In the genomic region with DNA sequence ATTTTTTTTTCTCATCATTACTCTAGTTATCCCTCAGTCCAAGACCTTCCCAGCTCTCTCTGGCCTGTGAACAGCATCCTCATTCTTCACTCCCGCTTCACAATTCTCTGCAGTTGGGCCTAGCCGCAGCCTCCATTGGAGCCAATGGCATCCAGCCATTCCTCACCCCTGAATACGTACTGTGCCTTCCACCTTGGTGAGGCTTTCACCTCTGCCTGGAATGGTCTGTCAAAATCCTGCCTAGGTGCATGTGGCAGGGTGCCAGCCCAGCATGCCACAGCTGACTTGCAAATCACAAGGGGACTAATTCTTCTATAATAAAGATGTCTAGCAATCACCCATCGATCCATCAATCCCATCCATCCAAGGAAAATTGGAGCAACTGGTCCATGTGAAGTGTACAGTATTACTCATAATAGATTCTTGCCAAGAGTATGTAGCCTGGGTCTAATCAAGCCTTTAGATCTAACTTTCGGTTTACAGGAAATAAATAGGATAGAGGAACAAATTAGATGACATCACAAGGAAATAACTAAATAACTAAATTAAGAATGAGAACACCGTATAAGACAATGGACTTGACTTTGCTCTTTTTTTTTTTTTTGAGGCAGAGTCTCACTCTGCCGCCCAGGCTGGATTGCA, we compare ENCODE assay signal across 16 cellular contexts. TPM values are rescaled to one million over a fixed set of nuclear protein-coding genes. Genes with fewer than 3 reads are reported as not detected.
DNase-seq lines count a peak whose midpoint lies in the region; ATAC-seq and TF ChIP-seq lines count a peak whose summit lies in the region.
"Had no signal": no experiment of that assay in that cellular context is flagged by ENCODE, and none has a peak within 500 bp of the region (broad histone marks: within the 10 kb centered on the region; RNA-seq: fewer than 3 reads in every experiment).

No MANE protein-coding gene starts in this region.

- no peak overlapping the region for H3K4me3 ChIP-seq in esophagus squamous epithelium
- H3K4me3 ChIP-seq: thyroid gland had no signal

- peak; percentile 2 for DNase-seq in NCI-H345 (lab: John Stamatoyannopoulos, UW)
- no peak for DNase-seq in NCI-H345 treated with DMSO at 0.1 percent for 48 hours (lab: John Stamatoyannopoulos, UW; ENCODE audit: unreplicated experiment)
- peak; percentile 68 for DNase-seq in RPMI7951 (ENCODE audit: low read depth)
- DNase-seq in esophagus squamous epithelium (lab: John Stamatoyannopoulos, UW), result no peak
- DNase-seq in renal cortical epithelial cell (ENCODE audit: low read depth), result peak; percentile 64
- DNase-seq in NCI-H526 treated with DMSO at 0.1 percent for 48 hours (lab: John Stamatoyannopoulos, UW), result no peak
- DNase-seq: 8988T; activated CD4-positive, alpha-beta T cell treated with anti-CD3 and anti-CD28 coated beads for 48 hours; activated T-cell treated with anti-CD3 and anti-CD28 coated beads, Interleukin-2, amount 50 U/mL, for 48 hours; effector CD4-positive, alpha-beta T cell; NCI-H1930; stimulated activated CD4-positive, alpha-beta T cell treated with anti-CD3 and anti-CD28 coated beads, Interleukin-12 subunit alpha, Interleukin-12 subunit beta, amount 100 ng/mL, for 4 hours; T-cell had no signal

- H3K9me3 ChIP-seq in esophagus squamous epithelium, result no peaks in the 10 kb centered on the region
- H3K9me3 ChIP-seq: thyroid gland had no signal

- ATAC-seq in GM18868 (IDR thresholded peaks at IDR 0.05; ENCODE audit: unreplicated experiment) (no peak), GM19397 (IDR thresholded peaks at IDR 0.05; ENCODE audit: unreplicated experiment) (no peak)
- ATAC-seq: T-cell had no signal

- intact Hi-C loops in esophagus squamous epithelium (cut with DNase I), result no loop called here

- TF ChIP-seq CTCF in esophagus squamous epithelium (IDR thresholded peaks at IDR 0.05), result no peak

- H3K27me3 ChIP-seq in esophagus squamous epithelium, result no peaks in the 10 kb centered on the region
- H3K27me3 ChIP-seq: thyroid gland had no signal

- WGBS in esophagus squamous epithelium, 2 donors, result 23 to 39% methylated on average over 7 of the region's 7 CpGs

- H3K36me3 ChIP-seq in esophagus squamous epithelium, result no peaks in the 10 kb centered on the region
- H3K36me3 ChIP-seq: thyroid gland had no signal

- H3K27ac ChIP-seq in esophagus squamous epithelium, result peak overlapping the region in 3 of 4 donors; percentile 13 to 39 (median 33)
- H3K27ac ChIP-seq: thyroid gland had no signal

- TF ChIP-seq POLR2A in esophagus squamous epithelium (IDR thresholded peaks at IDR 0.05), result no peak

- H3K4me1 ChIP-seq in esophagus squamous epithelium, result peaks cover 7 to 35% (median 13%) of the 10 kb centered on the region in 3 donors

RNA-seq across cellular contexts. Expression of a gene that starts 5.1 kb away (rescaled TPM):
- 0.36 and 1.3 TPM in 2 replicates for total RNA-seq in RPMI7951 (2014; rRNA removed; shearing (Covaris generic))
- total RNA-seq in esophagus squamous epithelium, result 10 to 100 TPM in 1 of 4 donors, 1 to 10 TPM in 3; 3.3 to 14.8 (median 7.4) TPM
- total RNA-seq in renal cortical epithelial cell, result 10.1 and 12.5 TPM in 2 replicates

RNA-seq across cellular contexts. Expression of a gene that starts 8.6 kb away (rescaled TPM):
- total RNA-seq in RPMI7951 (2014; rRNA removed; shearing (Covaris generic)), result not detected in 2 replicates
- total RNA-seq in esophagus squamous epithelium (1 to 10 TPM in 1 of 4 donors, under 1 TPM in 3; 0.09 to 1.6 (median 0.38) TPM), renal cortical epithelial cell (not detected in 2 replicates)
- total RNA-seq: thyroid gland had no signal

RNA-seq across cellular contexts. Expression of a gene that starts 37.3 kb away (rescaled TPM):
- not detected in 2 replicates for total RNA-seq in RPMI7951 (2014; rRNA removed; shearing (Covaris generic))
- total RNA-seq in esophagus squamous epithelium, result 1 to 10 TPM in 1 of 4 donors, under 1 TPM in 1, not detected in 2; 0.64 to 1.3 TPM
- total RNA-seq in renal cortical epithelial cell, result not detected in 2 replicates
- total RNA-seq: thyroid gland had no signal

Comparison
In these comparisons a context has a peak if more than half of its experiments do, and no peak if none do; other contexts are left out.
1. DNase-seq: peak in NCI-H345 (single experiment), RPMI7951 (single experiment) and renal cortical epithelial cell (single experiment); none in NCI-H345 treated with DMSO at 0.1 percent for 48 hours (single experiment), esophagus squamous epithelium (single experiment) and NCI-H526 treated with DMSO at 0.1 percent for 48 hours (single experiment).